In genomic region chr20:21615617-21616080, GRCh38 we compare ENCODE assay signal across 8 cellular contexts.
DNase-seq lines count a peak whose midpoint lies in the region; ATAC-seq and TF ChIP-seq lines count a peak whose summit lies in the region.

No MANE protein-coding gene starts in this region.

- CTCF ChIA-PET in activated CD8-positive, alpha-beta T cell treated with anti-CD3 and anti-CD28 coated beads, Interleukin-2, amount 10 ng/mL, durations not matched to agents 7 days and 5 days (lab: Charles Lee), result interaction anchor here (0.6 to 1.8 kb wide), 17 partner anchors 8 to 955 kb away, joined by 3 to 11 read pairs (median 4); no protein-coding TSS in a partner anchor

- no peaks in the 10 kb centered on the region for H3K27me3 Mint-ChIP-seq in activated CD8-positive, alpha-beta T cell treated with anti-CD3 and anti-CD28 coated beads, Interleukin-2, amount 10 ng/mL, durations not matched to agents 7 days and 5 days (ENCODE audit: low read depth)
- peaks cover 11% of the 10 kb centered on the region for H3K27me3 Mint-ChIP-seq in neural progenitor cell (ENCODE audit: insufficient read depth, low read depth)

- H3K9me3 ChIP-seq in esophagus muscularis mucosa, result no peaks in the 10 kb centered on the region
- H3K9me3 ChIP-seq in neural progenitor cell (ENCODE audit: low read depth), result no peaks in the 10 kb centered on the region

- no peak overlapping the region for H3K4me2 ChIP-seq in neural progenitor cell

- ATAC-seq in HG02885 (IDR thresholded peaks at IDR 0.05; ENCODE audit: poor library complexity, unreplicated experiment), result peak; percentile 85
- peak; percentile 39 for ATAC-seq in activated CD8-positive, alpha-beta T cell treated with anti-CD3 and anti-CD28 coated beads, Interleukin-2, amount 10 ng/mL, durations not matched to agents 7 days and 5 days

- no peak overlapping the region for H2AFZ ChIP-seq in neural progenitor cell (replicated peaks)

- no peaks in the 10 kb centered on the region for H4K20me1 ChIP-seq in neural progenitor cell (ENCODE audit: low read depth)

- H3K36me3 ChIP-seq in esophagus muscularis mucosa (no peaks in the 10 kb centered on the region), neural progenitor cell (no peaks in the 10 kb centered on the region)

- no peak overlapping the region for H3K27ac Mint-ChIP-seq in activated CD8-positive, alpha-beta T cell treated with anti-CD3 and anti-CD28 coated beads, Interleukin-2, amount 10 ng/mL, durations not matched to agents 7 days and 5 days
- H3K27ac Mint-ChIP-seq in neural progenitor cell, result no peak overlapping the region

- peak; percentile 19 to 57 (median 32) for TF ChIP-seq CTCF in esophagus muscularis mucosa (IDR thresholded peaks at IDR 0.05)
- peak; percentile 96 for TF ChIP-seq CTCF in neural progenitor cell (IDR thresholded peaks at IDR 0.05)

- intact Hi-C loops in esophagus muscularis mucosa (cut with DNase I), result no loop called here

- TF ChIP-seq EP300 in esophagus muscularis mucosa (IDR thresholded peaks at IDR 0.05), result no peak

- H3K4me3 ChIP-seq in esophagus muscularis mucosa, result no peak overlapping the region
- H3K4me3 ChIP-seq in neural progenitor cell, result no peak overlapping the region

- no peaks in the 10 kb centered on the region for H3K4me1 ChIP-seq in esophagus muscularis mucosa
- H3K4me1 ChIP-seq in neural progenitor cell, result no peaks in the 10 kb centered on the region

- TF ChIP-seq POLR2A in esophagus muscularis mucosa (IDR thresholded peaks at IDR 0.05; ENCODE audit: low read depth), result no peak

- peaks cover 3% of the 10 kb centered on the region for H3K4me1 Mint-ChIP-seq in activated CD8-positive, alpha-beta T cell treated with anti-CD3 and anti-CD28 coated beads, Interleukin-2, amount 10 ng/mL, durations not matched to agents 7 days and 5 days (ENCODE audit: low read depth)
- no peaks in the 10 kb centered on the region for H3K4me1 Mint-ChIP-seq in neural progenitor cell

- H3K9ac ChIP-seq in neural progenitor cell, result no peak overlapping the region

- 36% methylated on average over 8 of the region's 10 CpGs for WGBS in esophagus muscularis mucosa

- DNase-seq in NCI-H446 (lab: John Stamatoyannopoulos, UW) (peak; percentile 13 to 72), NCI-H446 treated with DMSO at 0.1 percent for 48 hours (lab: John Stamatoyannopoulos, UW) (no peak), NCI-H526 (lab: John Stamatoyannopoulos, UW) (peak; percentile 64 to 90), esophagus muscularis mucosa (ENCODE audit: extremely low spot score) (peak; percentile 78), neural progenitor cell (ENCODE audit: low spot score) (peak; percentile 84), ureter (ENCODE audit: low spot score) (peak; percentile 64)
- DNase-seq in activated CD8-positive, alpha-beta T cell treated with anti-CD3 and anti-CD28 coated beads, Interleukin-2, amount 10 ng/mL, durations not matched to agents 7 days and 5 days, result peak; percentile 50

- POLR2A ChIA-PET in activated CD8-positive, alpha-beta T cell treated with anti-CD3 and anti-CD28 coated beads, Interleukin-2, amount 10 ng/mL, durations not matched to agents 7 days and 5 days (lab: Charles Lee), result no interaction called here

- no peaks in the 10 kb centered on the region for H3K9me3 Mint-ChIP-seq in activated CD8-positive, alpha-beta T cell treated with anti-CD3 and anti-CD28 coated beads, Interleukin-2, amount 10 ng/mL, durations not matched to agents 7 days and 5 days (ENCODE audit: insufficient read depth)
- no peaks in the 10 kb centered on the region for H3K9me3 Mint-ChIP-seq in neural progenitor cell

- H3K27ac ChIP-seq in esophagus muscularis mucosa (replicated peaks in 1 of 4) (no peak overlapping the region), neural progenitor cell (no peak overlapping the region)

- H3K4me3 Mint-ChIP-seq in activated CD8-positive, alpha-beta T cell treated with anti-CD3 and anti-CD28 coated beads, Interleukin-2, amount 10 ng/mL, durations not matched to agents 7 days and 5 days, result no peak overlapping the region
- H3K4me3 Mint-ChIP-seq in neural progenitor cell, result no peak overlapping the region

- H3K36me3 Mint-ChIP-seq in activated CD8-positive, alpha-beta T cell treated with anti-CD3 and anti-CD28 coated beads, Interleukin-2, amount 10 ng/mL, durations not matched to agents 7 days and 5 days (ENCODE audit: low read depth), result no peaks in the 10 kb centered on the region
- H3K36me3 Mint-ChIP-seq in neural progenitor cell, result no peaks in the 10 kb centered on the region

- H3K27me3 ChIP-seq in esophagus muscularis mucosa (peaks cover 0 to 48% (median 0%) of the 10 kb centered on the region in 4 donors), neural progenitor cell (peaks cover 60% of the 10 kb centered on the region)

- H3K79me2 ChIP-seq in neural progenitor cell (ENCODE audit: low read depth), result no peaks in the 10 kb centered on the region

- no peaks in the 10 kb centered on the region for H3F3A ChIP-seq in neural progenitor cell (ENCODE audit: low read depth)
